ENCODE assay signal across 20 cellular contexts in the genomic region with DNA sequence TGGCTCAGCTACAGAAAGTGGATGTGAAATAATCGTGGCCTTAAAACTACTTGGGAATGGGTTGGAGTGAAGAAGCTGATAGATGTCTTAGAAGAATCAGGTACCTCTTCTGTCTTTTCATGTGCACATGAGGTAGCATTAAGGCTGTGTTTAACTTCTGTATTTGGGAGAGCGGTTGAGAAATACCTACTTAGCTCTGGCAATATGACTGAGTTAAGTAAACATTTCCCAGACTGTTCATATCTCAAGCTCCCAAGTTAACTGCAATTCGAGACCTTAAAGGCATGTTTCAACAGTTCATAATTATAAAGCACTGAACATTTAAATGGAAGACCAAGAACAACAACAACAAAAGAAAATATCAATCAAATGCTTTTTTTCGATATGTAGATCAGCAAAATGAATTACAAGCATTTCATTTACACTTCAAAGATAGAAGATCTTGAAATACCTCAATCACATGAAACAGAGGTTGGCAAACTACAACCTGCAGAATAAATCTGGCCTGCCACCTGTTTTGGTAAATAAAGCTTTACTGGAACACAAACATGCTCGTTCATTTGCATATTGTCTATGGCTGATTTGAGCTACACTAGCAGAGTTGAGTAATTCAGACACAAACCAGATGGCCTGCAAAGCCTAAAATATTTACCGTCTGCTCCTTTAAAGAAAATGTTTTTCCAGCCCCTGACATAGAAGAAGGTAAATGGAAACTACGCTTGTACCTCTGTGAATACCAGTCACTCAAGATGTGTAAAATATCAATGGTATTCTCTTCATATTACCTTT.
DNase-seq lines count a peak whose midpoint lies in the region; ATAC-seq, FAIRE-seq and TF ChIP-seq lines count a peak whose summit lies in the region.
"Had no signal": no experiment of that assay in that cellular context is flagged by ENCODE, and none has a peak within 500 bp of the region (broad histone marks: within the 10 kb centered on the region; RNA-seq: fewer than 3 reads in every experiment).

No MANE protein-coding gene starts in this region.

- TF ChIP-seq CTCF in epithelial cell of esophagus (IDR thresholded peaks at IDR 0.05; ENCODE audit: insufficient read depth, low read depth, low read length, missing control alignments) (no peak), keratinocyte (optimal IDR thresholded peaks at IDR 0.05 in 1 of 3, IDR thresholded peaks at IDR 0.05 in 1 of 3, conservative IDR thresholded peaks at IDR 0.05 in 1 of 3; ENCODE audit: extremely low read depth in 1 of 3, insufficient read depth in 2 of 3, low read length in 3 of 3) (no peak), stomach (IDR thresholded peaks at IDR 0.05) (no peak), natural killer cell (IDR thresholded peaks at IDR 0.05) (no peak), foreskin keratinocyte (conservative IDR thresholded peaks at IDR 0.05) (no peak)

- no peaks in the 10 kb centered on the region for H3K36me3 Mint-ChIP-seq in natural killer cell

- dilution Hi-C loops in keratinocyte (cut with MboI; ENCODE audit: extremely low pct_ligation_motif_present, low sequenced_read_pairs), result no loop called here

- H3K4me1 ChIP-seq in keratinocyte (ENCODE audit: control insufficient read depth, extremely low read depth, insufficient read depth, low read length) (no peaks in the 10 kb centered on the region), stomach (peaks cover 19 to 45% (median 24%) of the 10 kb centered on the region in 4 donors), foreskin keratinocyte (no peaks in the 10 kb centered on the region)
- H3K4me1 ChIP-seq: testis had no signal

- H3K4me2 ChIP-seq in keratinocyte (ENCODE audit: control insufficient read depth, extremely low read depth, insufficient read depth, low read depth, low read length), result no peak overlapping the region

- H3K9me3 ChIP-seq in keratinocyte (ENCODE audit: control insufficient read depth, low read depth, low read length), result no peaks in the 10 kb centered on the region
- peaks cover 0 to 5% (median 1%) of the 10 kb centered on the region in 4 donors for H3K9me3 ChIP-seq in stomach
- H3K9me3 ChIP-seq: testis had no signal

- DNase-seq in M059J (ENCODE audit: low read depth), result peak; percentile 10
- DNase-seq in epithelial cell of esophagus (ENCODE audit: low read depth), result peak; percentile 72
- DNase-seq in keratinocyte (ENCODE audit: low read depth, low spot score), result no peak
- DNase-seq in stomach, result no peak
- no peak for DNase-seq in natural killer cell
- DNase-seq in foreskin keratinocyte, result no peak
- no peak for DNase-seq in cortex of kidney (lab: John Stamatoyannopoulos, UW)
- DNase-seq: activated CD4-positive, alpha-beta T cell treated with anti-CD3 and anti-CD28 coated beads, Interleukin-2, amount 10 ng/mL, durations not matched to agents 24 days and 14 days; activated effector memory CD4-positive, alpha-beta T cell treated with anti-CD3 and anti-CD28 coated beads, Interleukin-2, amount 50 U/mL, for 16 hours; central memory CD4-positive, alpha-beta T cell; COR-L47; GOT3; Kasumi-1; midbrain; NCI-H1417; NCI-H748 treated with DMSO at 0.1 percent for 48 hours; SHP77; testis had no signal

- H3K36me3 ChIP-seq in keratinocyte (ENCODE audit: control insufficient read depth in 2 of 2, extremely low read depth in 1 of 2, insufficient read depth in 2 of 2, low read length in 2 of 2), result no peaks in the 10 kb centered on the region
- no peaks in the 10 kb centered on the region for H3K36me3 ChIP-seq in stomach

- H3K9me1 ChIP-seq in keratinocyte (ENCODE audit: control insufficient read depth, extremely low read depth, insufficient read depth, low read length), result no peaks in the 10 kb centered on the region

- no peak overlapping the region for H3K27ac Mint-ChIP-seq in natural killer cell
- H3K27ac Mint-ChIP-seq: activated CD4-positive, alpha-beta T cell treated with anti-CD3 and anti-CD28 coated beads, Interleukin-2, amount 10 ng/mL, durations not matched to agents 24 days and 14 days had no signal

- WGBS in stomach, 5 donors, result 24 to 40% (median 27%) methylated on average over 7 of the region's 7 CpGs

- no peak overlapping the region for H2AFZ ChIP-seq in keratinocyte (ENCODE audit: control insufficient read depth, low read length)

- no peak overlapping the region for H3K9ac ChIP-seq in keratinocyte (ENCODE audit: control insufficient read depth, extremely low read depth, insufficient read depth, low read length)

- peaks cover 11 to 18% of the 10 kb centered on the region in 2 donors for H3K9me3 Mint-ChIP-seq in natural killer cell

- no peaks in the 10 kb centered on the region for H4K20me1 ChIP-seq in keratinocyte (ENCODE audit: control insufficient read depth, extremely low read depth, insufficient read depth, low read length)

- TF ChIP-seq POLR2A in stomach (IDR thresholded peaks at IDR 0.05), result no peak

- no peak overlapping the region for H3K27ac ChIP-seq in keratinocyte (ENCODE audit: control insufficient read depth, insufficient read depth, low read length)
- peak overlapping the region in 3 of 5 donors; percentile 9 to 24 (median 19) for H3K27ac ChIP-seq in stomach
- no peak overlapping the region for H3K27ac ChIP-seq in foreskin keratinocyte
- H3K27ac ChIP-seq: testis had no signal

- H3K79me2 ChIP-seq in keratinocyte (ENCODE audit: control insufficient read depth, insufficient read depth, low read length), result no peaks in the 10 kb centered on the region

- no peaks in the 10 kb centered on the region for H3K27me3 ChIP-seq in keratinocyte (ENCODE audit: control insufficient read depth, extremely low read depth, insufficient read depth, low read length)
- H3K27me3 ChIP-seq in stomach, result no peaks in the 10 kb centered on the region
- H3K27me3 ChIP-seq in foreskin keratinocyte, result peaks cover 19% of the 10 kb centered on the region
- H3K27me3 ChIP-seq: testis had no signal

- H3K27me3 Mint-ChIP-seq in natural killer cell (ENCODE audit: low read depth in 2 of 2), result peaks cover 0 to 5% of the 10 kb centered on the region in 2 donors
- H3K27me3 Mint-ChIP-seq: activated CD4-positive, alpha-beta T cell treated with anti-CD3 and anti-CD28 coated beads, Interleukin-2, amount 10 ng/mL, durations not matched to agents 24 days and 14 days had no signal

- no peak for ATAC-seq in natural killer cell
- no peak for ATAC-seq in foreskin keratinocyte
- ATAC-seq in GM19023 (IDR thresholded peaks at IDR 0.05; ENCODE audit: unreplicated experiment), result no peak

- FAIRE-seq in keratinocyte (lab: Jason Lieb, UNC), result peak; percentile 53
- FAIRE-seq: TTC549 had no signal

- H3K4me1 Mint-ChIP-seq in natural killer cell, result no peaks in the 10 kb centered on the region
- H3K4me1 Mint-ChIP-seq: activated CD4-positive, alpha-beta T cell treated with anti-CD3 and anti-CD28 coated beads, Interleukin-2, amount 10 ng/mL, durations not matched to agents 24 days and 14 days had no signal

- intact Hi-C loops in stomach (cut with DNase I; ENCODE audit: low total_unique reads) (no loop called here), natural killer cell (cut with micrococcal nuclease) (no loop called here)

- H3K4me3 Mint-ChIP-seq in natural killer cell, result no peak overlapping the region
- H3K4me3 Mint-ChIP-seq: activated CD4-positive, alpha-beta T cell treated with anti-CD3 and anti-CD28 coated beads, Interleukin-2, amount 10 ng/mL, durations not matched to agents 24 days and 14 days had no signal

- TF ChIP-seq EP300 in stomach (IDR thresholded peaks at IDR 0.05), result no peak

- no peak overlapping the region for H3K4me3 ChIP-seq in epithelial cell of esophagus (ENCODE audit: low read length)
- H3K4me3 ChIP-seq in keratinocyte (ENCODE audit: control insufficient read depth in 2 of 3, extremely low read depth in 1 of 3, insufficient read depth in 2 of 3, low read depth in 1 of 3, low read length in 3 of 3), result no peak overlapping the region
- no peak overlapping the region for H3K4me3 ChIP-seq in stomach
- H3K4me3 ChIP-seq: testis had no signal

Comparison
In these comparisons a context has a peak if more than half of its experiments do, and no peak if none do; other contexts are left out.
1. DNase-seq: peak in M059J (single experiment) and epithelial cell of esophagus (single experiment); none in keratinocyte (single experiment), stomach (single experiment), natural killer cell (single experiment), foreskin keratinocyte (0 of 2) and cortex of kidney (single experiment).
2. H3K27ac ChIP-seq: peak in stomach (3 of 5); none in keratinocyte (single experiment) and foreskin keratinocyte (single experiment).